ENCODE assay signal across 13 cellular contexts in the genomic region with DNA sequence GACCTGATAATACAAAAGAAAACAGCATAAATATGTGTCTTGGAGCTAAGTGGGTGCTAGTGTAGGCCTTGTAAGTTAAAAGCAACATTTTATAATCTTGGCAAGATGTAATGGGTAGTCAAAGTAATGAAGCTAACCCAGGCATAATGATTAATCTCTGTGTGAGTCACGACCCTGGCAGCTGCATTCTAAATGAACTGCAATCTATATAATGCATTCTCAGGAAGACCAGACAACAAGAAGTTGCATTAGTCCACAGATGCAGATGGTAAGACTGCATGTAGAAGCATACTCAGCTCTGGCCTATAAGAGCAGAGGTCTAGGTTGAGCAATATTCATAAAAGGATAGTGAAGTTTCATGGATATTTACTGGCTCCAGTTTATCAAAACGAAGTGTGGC.
DNase-seq lines count a peak whose midpoint lies in the region; ATAC-seq and TF ChIP-seq lines count a peak whose summit lies in the region.
"Had no signal": no experiment of that assay in that cellular context is flagged by ENCODE, and none has a peak within 500 bp of the region (broad histone marks: within the 10 kb centered on the region; RNA-seq: fewer than 3 reads in every experiment).

No MANE protein-coding gene starts in this region.

- intact Hi-C loops in Calu3 (cut with micrococcal nuclease; ENCODE audit: unreplicated experiment), result no loop called here

- ATAC-seq in HG03565 (IDR thresholded peaks at IDR 0.05; ENCODE audit: unreplicated experiment), result no peak
- no peak for ATAC-seq in HG03280 (IDR thresholded peaks at IDR 0.05; ENCODE audit: unreplicated experiment)
- ATAC-seq: activated naive CD8-positive, alpha-beta T cell treated with anti-CD3 and anti-CD28 coated beads, Interleukin-2, amount 50 U/mL, for 24 hours; stimulated activated naive CD8-positive, alpha-beta T cell treated with anti-CD3 and anti-CD28 coated beads, Interleukin-15, amount 100 ng/mL, for 72 hours had no signal

- TF ChIP-seq CTCF in Calu3 (IDR thresholded peaks at IDR 0.05; ENCODE audit: unreplicated experiment), result no peak

- peaks cover 3% of the 10 kb centered on the region for H3K9me3 Mint-ChIP-seq in Calu3 (ENCODE audit: low read depth, unreplicated experiment)
- H3K9me3 Mint-ChIP-seq: activated naive CD8-positive, alpha-beta T cell treated with anti-CD3 and anti-CD28 coated beads, Interleukin-2, amount 50 U/mL, for 24 hours; memory B cell; stimulated activated naive CD8-positive, alpha-beta T cell treated with anti-CD3 and anti-CD28 coated beads, Interleukin-15, amount 100 ng/mL, for 72 hours had no signal

- no peaks in the 10 kb centered on the region for H3K27me3 Mint-ChIP-seq in Calu3 (ENCODE audit: unreplicated experiment)
- H3K27me3 Mint-ChIP-seq: activated naive CD8-positive, alpha-beta T cell treated with anti-CD3 and anti-CD28 coated beads, Interleukin-2, amount 50 U/mL, for 24 hours; stimulated activated naive CD8-positive, alpha-beta T cell treated with anti-CD3 and anti-CD28 coated beads, Interleukin-15, amount 100 ng/mL, for 72 hours had no signal

- H3K36me3 Mint-ChIP-seq in Calu3 (ENCODE audit: insufficient read depth, unreplicated experiment), result peaks cover 8% of the 10 kb centered on the region
- H3K36me3 Mint-ChIP-seq: memory B cell had no signal

- no peak for TF ChIP-seq RAD21 in Ishikawa (IDR thresholded peaks at IDR 0.05; ENCODE audit: low read depth)

- CTCF ChIA-PET in Calu3 (lab: Charles Lee), result interaction anchor here (1.0 kb wide), 1 partner anchor 882 kb away, joined by 3 read pairs; no protein-coding TSS in a partner anchor

- DNase-seq in Calu3, result no peak
- peak; percentile 72 for DNase-seq in astrocyte of the hippocampus (ENCODE audit: low read depth, low spot score)
- peak; percentile 49 for DNase-seq in kidney tubule cell (ENCODE audit: low spot score)
- no peak for DNase-seq in GM19238 (ENCODE audit: insufficient read length, low spot score)
- no peak for DNase-seq in stimulated activated CD4-positive, alpha-beta T cell treated with anti-CD3 and anti-CD28 coated beads, Interleukin-12 subunit alpha, Interleukin-12 subunit beta, amount 100 ng/mL, for 4 hours
- DNase-seq: activated naive CD8-positive, alpha-beta T cell treated with anti-CD3 and anti-CD28 coated beads, Interleukin-2, amount 50 U/mL, for 24 hours; H7; SHP77; stimulated activated naive CD8-positive, alpha-beta T cell treated with anti-CD3 and anti-CD28 coated beads, Interleukin-15, amount 100 ng/mL, for 72 hours had no signal

- H3K4me3 Mint-ChIP-seq in Calu3 (ENCODE audit: low read depth, unreplicated experiment), result no peak overlapping the region
- H3K4me3 Mint-ChIP-seq: activated naive CD8-positive, alpha-beta T cell treated with anti-CD3 and anti-CD28 coated beads, Interleukin-2, amount 50 U/mL, for 24 hours; memory B cell; stimulated activated naive CD8-positive, alpha-beta T cell treated with anti-CD3 and anti-CD28 coated beads, Interleukin-15, amount 100 ng/mL, for 72 hours had no signal

- peak overlapping the region; percentile 78 for H3K27ac Mint-ChIP-seq in Calu3 (ENCODE audit: unreplicated experiment)
- H3K27ac Mint-ChIP-seq: activated naive CD8-positive, alpha-beta T cell treated with anti-CD3 and anti-CD28 coated beads, Interleukin-2, amount 50 U/mL, for 24 hours; memory B cell; stimulated activated naive CD8-positive, alpha-beta T cell treated with anti-CD3 and anti-CD28 coated beads, Interleukin-15, amount 100 ng/mL, for 72 hours had no signal

- TF ChIP-seq EP300 in Ishikawa (IDR thresholded peaks at IDR 0.05; ENCODE audit: borderline replicate concordance), result no peak

- H3K4me1 Mint-ChIP-seq in Calu3 (ENCODE audit: low read depth, unreplicated experiment), result peaks cover 41% of the 10 kb centered on the region
- H3K4me1 Mint-ChIP-seq: activated naive CD8-positive, alpha-beta T cell treated with anti-CD3 and anti-CD28 coated beads, Interleukin-2, amount 50 U/mL, for 24 hours; memory B cell; stimulated activated naive CD8-positive, alpha-beta T cell treated with anti-CD3 and anti-CD28 coated beads, Interleukin-15, amount 100 ng/mL, for 72 hours had no signal

- BruUV-seq in Calu3 (replicated peaks; lab: Mats Ljungman, UMichigan), result no TSS peak

TF ChIP-seq in Ishikawa, 13 proteins besides CTCF, POLR2A, EP300 and RAD21:
- TF ChIP-seq TCF12 (IDR thresholded peaks at IDR 0.05; ENCODE audit: low read depth) (no peak), FOXM1 (IDR thresholded peaks at IDR 0.05; ENCODE audit: borderline replicate concordance, low read depth) (no peak), YY1 (IDR thresholded peaks at IDR 0.05; ENCODE audit: low read depth) (no peak), EGR1 (IDR thresholded peaks at IDR 0.05) (no peak), NFIC (IDR thresholded peaks at IDR 0.05) (0 out of 2 replicates have a peak, but pooled peaks have one; percentile 22), TAF1 (IDR thresholded peaks at IDR 0.05; ENCODE audit: low read depth) (no peak), TEAD4 (IDR thresholded peaks at IDR 0.05) (0 out of 2 replicates have a peak, but pooled peaks have one; percentile 11), ZBTB7A (IDR thresholded peaks at IDR 0.05; ENCODE audit: low read depth) (no peak), CEBPB (IDR thresholded peaks at IDR 0.05) (no peak), CREB1 (IDR thresholded peaks at IDR 0.05; ENCODE audit: low read depth) (no peak)
- TF ChIP-seq, protein P1, sequence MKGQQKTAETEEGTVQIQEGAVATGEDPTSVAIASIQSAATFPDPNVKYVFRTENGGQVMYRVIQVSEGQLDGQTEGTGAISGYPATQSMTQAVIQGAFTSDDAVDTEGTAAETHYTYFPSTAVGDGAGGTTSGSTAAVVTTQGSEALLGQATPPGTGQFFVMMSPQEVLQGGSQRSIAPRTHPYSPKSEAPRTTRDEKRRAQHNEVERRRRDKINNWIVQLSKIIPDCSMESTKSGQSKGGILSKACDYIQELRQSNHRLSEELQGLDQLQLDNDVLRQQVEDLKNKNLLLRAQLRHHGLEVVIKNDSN (IDR thresholded peaks at IDR 0.05), result no peak
- TF ChIP-seq, protein P2, sequence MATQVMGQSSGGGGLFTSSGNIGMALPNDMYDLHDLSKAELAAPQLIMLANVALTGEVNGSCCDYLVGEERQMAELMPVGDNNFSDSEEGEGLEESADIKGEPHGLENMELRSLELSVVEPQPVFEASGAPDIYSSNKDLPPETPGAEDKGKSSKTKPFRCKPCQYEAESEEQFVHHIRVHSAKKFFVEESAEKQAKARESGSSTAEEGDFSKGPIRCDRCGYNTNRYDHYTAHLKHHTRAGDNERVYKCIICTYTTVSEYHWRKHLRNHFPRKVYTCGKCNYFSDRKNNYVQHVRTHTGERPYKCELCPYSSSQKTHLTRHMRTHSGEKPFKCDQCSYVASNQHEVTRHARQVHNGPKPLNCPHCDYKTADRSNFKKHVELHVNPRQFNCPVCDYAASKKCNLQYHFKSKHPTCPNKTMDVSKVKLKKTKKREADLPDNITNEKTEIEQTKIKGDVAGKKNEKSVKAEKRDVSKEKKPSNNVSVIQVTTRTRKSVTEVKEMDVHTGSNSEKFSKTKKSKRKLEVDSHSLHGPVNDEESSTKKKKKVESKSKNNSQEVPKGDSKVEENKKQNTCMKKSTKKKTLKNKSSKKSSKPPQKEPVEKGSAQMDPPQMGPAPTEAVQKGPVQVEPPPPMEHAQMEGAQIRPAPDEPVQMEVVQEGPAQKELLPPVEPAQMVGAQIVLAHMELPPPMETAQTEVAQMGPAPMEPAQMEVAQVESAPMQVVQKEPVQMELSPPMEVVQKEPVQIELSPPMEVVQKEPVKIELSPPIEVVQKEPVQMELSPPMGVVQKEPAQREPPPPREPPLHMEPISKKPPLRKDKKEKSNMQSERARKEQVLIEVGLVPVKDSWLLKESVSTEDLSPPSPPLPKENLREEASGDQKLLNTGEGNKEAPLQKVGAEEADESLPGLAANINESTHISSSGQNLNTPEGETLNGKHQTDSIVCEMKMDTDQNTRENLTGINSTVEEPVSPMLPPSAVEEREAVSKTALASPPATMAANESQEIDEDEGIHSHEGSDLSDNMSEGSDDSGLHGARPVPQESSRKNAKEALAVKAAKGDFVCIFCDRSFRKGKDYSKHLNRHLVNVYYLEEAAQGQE (IDR thresholded peaks at IDR 0.05; ENCODE audit: low read depth), result no peak
- TF ChIP-seq, protein P3, sequence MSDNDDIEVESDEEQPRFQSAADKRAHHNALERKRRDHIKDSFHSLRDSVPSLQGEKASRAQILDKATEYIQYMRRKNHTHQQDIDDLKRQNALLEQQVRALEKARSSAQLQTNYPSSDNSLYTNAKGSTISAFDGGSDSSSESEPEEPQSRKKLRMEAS (IDR thresholded peaks at IDR 0.05), result no peak
TF ChIP-seq in Ishikawa: peak in this region for 2.

Comparison
In these comparisons a context has a peak if more than half of its experiments do, and no peak if none do; other contexts are left out.
1. DNase-seq: peak in astrocyte of the hippocampus (single experiment) and kidney tubule cell (single experiment); none in Calu3 (single experiment), GM19238 (single experiment) and stimulated activated CD4-positive, alpha-beta T cell treated with anti-CD3 and anti-CD28 coated beads, Interleukin-12 subunit alpha, Interleukin-12 subunit beta, amount 100 ng/mL, for 4 hours (single experiment).